Comparison of ENCODE assay signal across 9 cellular contexts in genomic region chr7:21338728-21339164, GRCh38.
DNase-seq lines count a peak whose midpoint lies in the region; ATAC-seq, FAIRE-seq and TF ChIP-seq lines count a peak whose summit lies in the region.
"Had no signal": no experiment of that assay in that cellular context is flagged by ENCODE, and none has a peak within 500 bp of the region (broad histone marks: within the 10 kb centered on the region; RNA-seq: fewer than 3 reads in every experiment).

No MANE protein-coding gene starts in this region.

- CTCF ChIA-PET in activated CD4-positive, alpha-beta memory T cell treated with anti-CD3 and anti-CD28 coated beads, Interleukin-2, amount 10 ng/mL, durations not matched to agents 7 days and 5 days (lab: Charles Lee) = interaction anchor here (0.6 to 3.3 kb wide), 9 partner anchors 9 to 92 kb away, joined by 3 to 25 read pairs (median 6); partner anchors contain the start of gene SP4

- no peak for FAIRE-seq in frontal cortex (lab: Jason Lieb, UNC)

- peak overlapping the region; percentile 31 for H3K4me3 Mint-ChIP-seq in activated CD4-positive, alpha-beta memory T cell treated with anti-CD3 and anti-CD28 coated beads, Interleukin-2, amount 10 ng/mL, durations not matched to agents 7 days and 5 days
- H3K4me3 Mint-ChIP-seq in endothelial cell (ENCODE audit: unreplicated experiment) = no peak overlapping the region

- DNase-seq in HT1080 (ENCODE audit: low read depth) = peak; percentile 21
- DNase-seq in activated CD4-positive, alpha-beta memory T cell treated with anti-CD3 and anti-CD28 coated beads, Interleukin-2, amount 10 ng/mL, durations not matched to agents 7 days and 5 days = peak; percentile 78
- no peak for DNase-seq in endothelial cell (ENCODE audit: low spot score)
- DNase-seq in stimulated activated CD8-positive, alpha-beta memory T cell treated with anti-CD3 and anti-CD28 coated beads, Interleukin-2, amount 100 ng/mL, for 1 hour (ENCODE audit: low read depth in 2 of 2) = peak; percentile 7 to 26
- DNase-seq in NCI-H510A (lab: John Stamatoyannopoulos, UW) = no peak
- no peak for DNase-seq in frontal cortex (ENCODE audit: low spot score in 2 of 2)
- DNase-seq: mesendoderm had no signal

- no peak for ATAC-seq in HG03342 (IDR thresholded peaks at IDR 0.05; ENCODE audit: unreplicated experiment)
- no peak for ATAC-seq in HG02840 (IDR thresholded peaks at IDR 0.05; ENCODE audit: low FRiP score, unreplicated experiment)

- TF ChIP-seq CTCF in endothelial cell (IDR thresholded peaks at IDR 0.05; ENCODE audit: unreplicated experiment) = no peak

- peaks cover 58% of the 10 kb centered on the region for H3K4me1 Mint-ChIP-seq in activated CD4-positive, alpha-beta memory T cell treated with anti-CD3 and anti-CD28 coated beads, Interleukin-2, amount 10 ng/mL, durations not matched to agents 7 days and 5 days
- H3K4me1 Mint-ChIP-seq in endothelial cell (ENCODE audit: unreplicated experiment) = peaks cover 10% of the 10 kb centered on the region

- POLR2A ChIA-PET in activated CD4-positive, alpha-beta memory T cell treated with anti-CD3 and anti-CD28 coated beads, Interleukin-2, amount 10 ng/mL, durations not matched to agents 7 days and 5 days (lab: Charles Lee) = interaction anchor here (0.7 to 5.3 kb wide), 16 partner anchors 9 to 132 kb away, joined by 3 to 135 read pairs (median 6); partner anchors contain the start of gene SP4

- H3K36me3 Mint-ChIP-seq in activated CD4-positive, alpha-beta memory T cell treated with anti-CD3 and anti-CD28 coated beads, Interleukin-2, amount 10 ng/mL, durations not matched to agents 7 days and 5 days (ENCODE audit: low read depth) = peaks cover 80% of the 10 kb centered on the region
- no peaks in the 10 kb centered on the region for H3K36me3 Mint-ChIP-seq in endothelial cell (ENCODE audit: low read depth, unreplicated experiment)

- no peaks in the 10 kb centered on the region for H3K27me3 Mint-ChIP-seq in activated CD4-positive, alpha-beta memory T cell treated with anti-CD3 and anti-CD28 coated beads, Interleukin-2, amount 10 ng/mL, durations not matched to agents 7 days and 5 days
- H3K27me3 Mint-ChIP-seq in endothelial cell (ENCODE audit: unreplicated experiment) = peaks cover 2% of the 10 kb centered on the region

- H3K9me3 Mint-ChIP-seq in activated CD4-positive, alpha-beta memory T cell treated with anti-CD3 and anti-CD28 coated beads, Interleukin-2, amount 10 ng/mL, durations not matched to agents 7 days and 5 days = peaks cover 59% of the 10 kb centered on the region
- no peaks in the 10 kb centered on the region for H3K9me3 Mint-ChIP-seq in endothelial cell (ENCODE audit: unreplicated experiment)

- H3K27ac Mint-ChIP-seq in activated CD4-positive, alpha-beta memory T cell treated with anti-CD3 and anti-CD28 coated beads, Interleukin-2, amount 10 ng/mL, durations not matched to agents 7 days and 5 days = peak overlapping the region; percentile 95
- peak overlapping the region; percentile 51 for H3K27ac Mint-ChIP-seq in endothelial cell (ENCODE audit: unreplicated experiment)

Comparison
In these comparisons a context has a peak if more than half of its experiments do, and no peak if none do; other contexts are left out.
1. DNase-seq: peak in HT1080 (single experiment), activated CD4-positive, alpha-beta memory T cell treated with anti-CD3 and anti-CD28 coated beads, Interleukin-2, amount 10 ng/mL, durations not matched to agents 7 days and 5 days (single experiment) and stimulated activated CD8-positive, alpha-beta memory T cell treated with anti-CD3 and anti-CD28 coated beads, Interleukin-2, amount 100 ng/mL, for 1 hour (2 of 2); none in endothelial cell (single experiment), NCI-H510A (single experiment) and frontal cortex (0 of 2).